Comparison of ENCODE assay signal across 30 cellular contexts in genomic region chr3:190034446-190034845, GRCh38.
"Had no signal": no experiment of that assay in that cellular context is flagged by ENCODE, and none has a peak within 500 bp of the region (broad histone marks: within the 10 kb centered on the region; RNA-seq: fewer than 3 reads in every experiment).

No MANE protein-coding gene starts in this region.

- H3K27ac ChIP-seq: adrenal gland, ascending aorta, breast epithelium, cardiac muscle cell, colonic mucosa had no signal

- H3K4me3 Mint-ChIP-seq: activated CD4-positive, alpha-beta memory T cell treated with anti-CD3 and anti-CD28 coated beads for 36 hours; activated CD4-positive, alpha-beta T cell treated with anti-CD3 and anti-CD28 coated beads for 36 hours; activated CD4-positive, alpha-beta T cell treated with anti-CD3 and anti-CD28 coated beads, Interleukin-2, amount 10 ng/mL, durations not matched to agents 24 days and 14 days; activated naive CD4-positive, alpha-beta T cell treated with anti-CD3 and anti-CD28 coated beads, Interleukin-2, amount 10 ng/mL, durations not matched to agents 7 days and 5 days; activated naive CD8-positive, alpha-beta T cell treated with anti-CD3 and anti-CD28 coated beads for 36 hours; activated naive CD8-positive, alpha-beta T cell treated with anti-CD3 and anti-CD28 coated beads, Interleukin-2, amount 50 U/mL, for 24 hours; activated T-cell treated with anti-CD3 and anti-CD28 coated beads, Interleukin-2, amount 50 U/mL, for 24 hours; activated T-cell treated with anti-CD3 and anti-CD28 coated beads, Interleukin-2, amount 50 U/mL, for 72 hours; brain had no signal

- H3K4me3 ChIP-seq: adrenal gland, ascending aorta, breast epithelium, cardiac muscle cell, colonic mucosa had no signal

- H3K36me3 ChIP-seq: adrenal gland, ascending aorta, breast epithelium, cardiac muscle cell, colonic mucosa had no signal

- H3K4me1 Mint-ChIP-seq: activated CD4-positive, alpha-beta T cell treated with anti-CD3 and anti-CD28 coated beads for 36 hours; activated CD4-positive, alpha-beta T cell treated with anti-CD3 and anti-CD28 coated beads, Interleukin-2, amount 10 ng/mL, durations not matched to agents 24 days and 14 days; activated naive CD4-positive, alpha-beta T cell treated with anti-CD3 and anti-CD28 coated beads, Interleukin-2, amount 10 ng/mL, durations not matched to agents 7 days and 5 days; activated naive CD8-positive, alpha-beta T cell treated with anti-CD3 and anti-CD28 coated beads, Interleukin-2, amount 50 U/mL, for 24 hours had no signal

- H3K9me3 Mint-ChIP-seq: activated CD4-positive, alpha-beta memory T cell treated with anti-CD3 and anti-CD28 coated beads for 36 hours; activated CD4-positive, alpha-beta T cell treated with anti-CD3 and anti-CD28 coated beads, Interleukin-2, amount 10 ng/mL, durations not matched to agents 24 days and 14 days; activated naive CD4-positive, alpha-beta T cell treated with anti-CD3 and anti-CD28 coated beads, Interleukin-2, amount 10 ng/mL, durations not matched to agents 7 days and 5 days; activated naive CD8-positive, alpha-beta T cell treated with anti-CD3 and anti-CD28 coated beads for 36 hours; activated naive CD8-positive, alpha-beta T cell treated with anti-CD3 and anti-CD28 coated beads, Interleukin-2, amount 50 U/mL, for 24 hours; activated T-cell treated with anti-CD3 and anti-CD28 coated beads, Interleukin-2, amount 50 U/mL, for 24 hours; activated T-cell treated with anti-CD3 and anti-CD28 coated beads, Interleukin-2, amount 50 U/mL, for 72 hours had no signal

- H3K27me3 Mint-ChIP-seq: activated naive CD4-positive, alpha-beta T cell treated with anti-CD3 and anti-CD28 coated beads, Interleukin-2, amount 10 ng/mL, durations not matched to agents 7 days and 5 days had no signal

- H3K9me3 ChIP-seq: adrenal gland, ascending aorta, breast epithelium, colonic mucosa had no signal

- ATAC-seq: activated CD4-positive, alpha-beta T cell treated with anti-CD3 and anti-CD28 coated beads for 36 hours; activated naive CD8-positive, alpha-beta T cell treated with anti-CD3 and anti-CD28 coated beads, Interleukin-2, amount 50 U/mL, for 24 hours; activated T-cell treated with anti-CD3 and anti-CD28 coated beads, Interleukin-2, amount 50 U/mL, for 72 hours; esophagus mucosa had no signal

- H3K36me3 Mint-ChIP-seq: activated CD4-positive, alpha-beta memory T cell treated with anti-CD3 and anti-CD28 coated beads for 36 hours; activated naive CD4-positive, alpha-beta T cell treated with anti-CD3 and anti-CD28 coated beads, Interleukin-2, amount 10 ng/mL, durations not matched to agents 7 days and 5 days; activated naive CD8-positive, alpha-beta T cell treated with anti-CD3 and anti-CD28 coated beads for 36 hours; brain had no signal

- DNase-seq: activated CD4-positive, alpha-beta memory T cell treated with anti-CD3 and anti-CD28 coated beads for 36 hours; activated CD4-positive, alpha-beta T cell treated with anti-CD3 and anti-CD28 coated beads for 36 hours; activated CD4-positive, alpha-beta T cell treated with anti-CD3 and anti-CD28 coated beads, Interleukin-2, amount 10 ng/mL, durations not matched to agents 24 days and 14 days; activated CD4-positive, CD25-positive, alpha-beta regulatory T cell; activated CD4-positive, CD25-positive, alpha-beta regulatory T cell treated with anti-CD3 and anti-CD28 coated beads, Interleukin-2, amount 50 U/mL, for 72 hours; activated CD8-positive, alpha-beta memory T cell treated with anti-CD3 and anti-CD28 coated beads, Interleukin-2, amount 50 U/mL, for 48 hours; activated gamma-delta T cell; activated naive CD4-positive, alpha-beta T cell; activated naive CD4-positive, alpha-beta T cell treated with anti-CD3 and anti-CD28 coated beads, Interleukin-2, amount 10 ng/mL, durations not matched to agents 7 days and 5 days; activated naive CD8-positive, alpha-beta T cell treated with anti-CD3 and anti-CD28 coated beads for 36 hours; activated naive CD8-positive, alpha-beta T cell treated with anti-CD3 and anti-CD28 coated beads, Interleukin-2, amount 50 U/mL, for 24 hours; activated T-cell treated with anti-CD3 and anti-CD28 coated beads for 4 hours; activated T-cell treated with anti-CD3 and anti-CD28 coated beads, Interleukin-2, amount 50 U/mL, for 24 hours; activated T-cell treated with anti-CD3 and anti-CD28 coated beads, Interleukin-2, amount 50 U/mL, for 72 hours; adrenal gland; central memory CD4-positive, alpha-beta T cell; cerebellar nuclear complex; colonic mucosa; effector CD8-positive, alpha-beta T cell; foreskin fibroblast; head of caudate nucleus; T-helper 2 cell had no signal

- H3K27me3 ChIP-seq: adrenal gland, ascending aorta, breast epithelium, cardiac muscle cell, colonic mucosa had no signal

- H3K27ac Mint-ChIP-seq: activated CD4-positive, alpha-beta memory T cell treated with anti-CD3 and anti-CD28 coated beads for 36 hours; activated CD4-positive, alpha-beta T cell treated with anti-CD3 and anti-CD28 coated beads for 36 hours; activated CD4-positive, alpha-beta T cell treated with anti-CD3 and anti-CD28 coated beads, Interleukin-2, amount 10 ng/mL, durations not matched to agents 24 days and 14 days; activated naive CD4-positive, alpha-beta T cell treated with anti-CD3 and anti-CD28 coated beads, Interleukin-2, amount 10 ng/mL, durations not matched to agents 7 days and 5 days; activated naive CD8-positive, alpha-beta T cell treated with anti-CD3 and anti-CD28 coated beads for 36 hours; activated naive CD8-positive, alpha-beta T cell treated with anti-CD3 and anti-CD28 coated beads, Interleukin-2, amount 50 U/mL, for 24 hours; activated T-cell treated with anti-CD3 and anti-CD28 coated beads, Interleukin-2, amount 50 U/mL, for 24 hours; activated T-cell treated with anti-CD3 and anti-CD28 coated beads, Interleukin-2, amount 50 U/mL, for 72 hours; brain had no signal

- FAIRE-seq: endometrium, endothelial cell of umbilical vein, frontal cortex had no signal

- H3K4me1 ChIP-seq: ascending aorta, breast epithelium, colonic mucosa had no signal
